Comparison of ENCODE assay signal across 26 cellular contexts in the genomic region with DNA sequence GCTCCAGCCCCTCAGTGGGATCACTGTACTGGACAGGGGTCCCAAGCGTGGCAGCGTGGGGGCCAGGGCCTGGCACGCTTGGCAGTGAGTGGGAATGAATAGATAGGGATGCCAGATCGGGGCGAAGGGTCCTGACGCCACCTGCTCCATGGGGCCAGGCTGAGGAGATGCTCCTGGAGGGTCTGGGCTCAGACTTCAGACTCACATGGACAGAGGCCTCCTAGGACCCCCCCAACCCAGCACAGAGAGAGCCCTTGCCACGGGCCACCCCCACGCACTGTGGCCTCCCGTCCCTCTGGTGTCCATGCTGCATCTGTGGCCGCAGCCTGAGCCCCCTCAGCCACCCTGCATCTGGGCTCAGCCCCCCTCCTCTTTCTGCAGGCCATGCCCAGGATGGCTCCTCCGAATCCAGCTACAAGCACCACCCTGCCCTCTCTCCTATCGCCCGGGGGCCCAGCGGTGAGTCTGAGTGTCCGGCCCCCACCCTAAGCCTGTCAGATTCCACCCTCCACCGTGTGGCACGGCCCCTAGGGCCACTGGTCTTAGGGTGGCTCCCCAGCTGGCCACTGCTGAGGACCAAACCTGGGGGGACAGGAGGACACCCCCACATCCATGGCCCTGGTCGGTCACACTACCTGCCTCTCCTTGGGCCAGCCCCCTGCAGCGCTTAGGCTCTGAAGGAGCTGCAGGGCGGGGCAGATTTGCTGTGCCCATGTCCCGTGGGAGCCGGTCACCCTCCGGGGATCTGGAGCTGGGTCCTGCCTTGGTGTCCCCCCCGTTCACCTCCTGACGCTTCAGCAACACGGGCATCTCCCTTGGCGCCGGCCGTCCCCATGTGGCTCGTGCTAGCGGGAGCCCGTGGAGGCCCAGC. TPM values are rescaled to one million over a fixed set of nuclear protein-coding genes. Genes with fewer than 3 reads are reported as not detected.
DNase-seq lines count a peak whose midpoint lies in the region; ATAC-seq and TF ChIP-seq lines count a peak whose summit lies in the region.
"Had no signal": no experiment of that assay in that cellular context is flagged by ENCODE, and none has a peak within 500 bp of the region (broad histone marks: within the 10 kb centered on the region; RNA-seq: fewer than 3 reads in every experiment).

No MANE protein-coding gene starts in this region.

- H3K9me3 ChIP-seq in mucosa of stomach (ENCODE audit: control insufficient read depth, low read length) (no peaks in the 10 kb centered on the region), transverse colon (no peaks in the 10 kb centered on the region), GM23248 (ENCODE audit: low read depth) (no peaks in the 10 kb centered on the region)
- H3K9me3 ChIP-seq: gastrocnemius medialis, neutrophil had no signal

- ATAC-seq in left cardiac atrium (no peak), HG02840 (IDR thresholded peaks at IDR 0.05; ENCODE audit: low FRiP score, unreplicated experiment) (no peak), GM19023 (IDR thresholded peaks at IDR 0.05; ENCODE audit: unreplicated experiment) (no peak)
- ATAC-seq: esophagus mucosa, gastrocnemius medialis, left colon, T-helper 17 cell had no signal

- no peak for TF ChIP-seq EP300 in transverse colon (IDR thresholded peaks at IDR 0.05; ENCODE audit: low read depth)

- no peak for TF ChIP-seq POLR2A in transverse colon (IDR thresholded peaks at IDR 0.05)

- H3K9ac ChIP-seq in mucosa of stomach (ENCODE audit: low read length) (peak overlapping the region; percentile 99), GM23248 (no peak overlapping the region)

- no peak overlapping the region for H3K4me2 ChIP-seq in GM23248 (ENCODE audit: unreplicated experiment)
- H3K4me2 ChIP-seq: PC-9 had no signal

- H3K4me3 ChIP-seq in H7 (ENCODE audit: insufficient read depth, low read depth, low read length) (no peak overlapping the region), mucosa of stomach (ENCODE audit: low read length) (peak overlapping the region; percentile 67), transverse colon (no peak overlapping the region), GM23248 (no peak overlapping the region)
- H3K4me3 ChIP-seq: gastrocnemius medialis, PC-9, SJCRH30 had no signal

- H2AFZ ChIP-seq in GM23248, result no peak overlapping the region
- H2AFZ ChIP-seq: PC-9 had no signal

- H3K27me3 ChIP-seq in H7 (ENCODE audit: control insufficient read depth, insufficient read depth, low read length), result no peaks in the 10 kb centered on the region
- no peaks in the 10 kb centered on the region for H3K27me3 ChIP-seq in mucosa of stomach (ENCODE audit: control insufficient read depth, insufficient read depth, low read length)
- no peaks in the 10 kb centered on the region for H3K27me3 ChIP-seq in transverse colon
- H3K27me3 ChIP-seq in GM23248 (replicated peaks; ENCODE audit: insufficient read depth), result peaks cover 4% of the 10 kb centered on the region; the same call in 1 of the 2 replicates
- H3K27me3 ChIP-seq: neutrophil, SJCRH30 had no signal

- H3K79me2 ChIP-seq in GM23248 (ENCODE audit: insufficient read depth), result no peaks in the 10 kb centered on the region

- 82% methylated on average over 32 of the region's 32 CpGs; no CpG with 5 or more reads in 1 of the 2 donors for WGBS in transverse colon (ENCODE audit: low coverage in 1 of 2), 2 donors
- WGBS in GM23248 (ENCODE audit: low coverage in 1 of 2, low lambda C conversion rate in 2 of 2, missing lambda C conversion rate in 2 of 2), 2 experiments, result 66 to 70% methylated on average over 28 to 32 of the region's 32 CpGs

- intact Hi-C loops in cardiac septum (cut with DNase I), result no loop called here
- intact Hi-C loops in left cardiac atrium (cut with DNase I), result no loop called here
- intact Hi-C loops in transverse colon (cut with DNase I; ENCODE audit: low total_unique reads), result no loop called here

- H3K36me3 ChIP-seq in H7 (replicated peaks; ENCODE audit: control insufficient read depth, insufficient read depth, low read length) (no peaks in the 10 kb centered on the region), mucosa of stomach (ENCODE audit: control insufficient read depth, insufficient read depth, low read length) (peaks cover 18% of the 10 kb centered on the region), transverse colon (no peaks in the 10 kb centered on the region), GM23248 (ENCODE audit: low read depth) (no peaks in the 10 kb centered on the region)
- H3K36me3 ChIP-seq: gastrocnemius medialis, neutrophil, SJCRH30 had no signal

- DNase-seq in cardiac septum (ENCODE audit: low spot score), result peak; percentile 74
- no peak for DNase-seq in left cardiac atrium
- peak; percentile 70 for DNase-seq in H7
- peak; percentile 5 for DNase-seq in transverse colon
- DNase-seq in GM23248, result no peak
- DNase-seq: activated naive CD8-positive, alpha-beta T cell treated with anti-CD3 and anti-CD28 coated beads, Interleukin-2, amount 10 ng/mL, durations not matched to agents 7 days and 5 days; CD4-positive, CD25-positive, alpha-beta regulatory T cell; DMS153; effector CD8-positive, alpha-beta T cell; GDM1; HCEC 1CT; NCI-H1048; NCI-H1930; PC-9; retina; SJCRH30; T-helper 17 cell had no signal

- no peak for TF ChIP-seq CTCF in transverse colon (IDR thresholded peaks at IDR 0.05)

- H4K20me1 ChIP-seq in GM23248 (ENCODE audit: insufficient read depth), result no peaks in the 10 kb centered on the region

- H3F3A ChIP-seq in GM23248 (ENCODE audit: insufficient read depth), result peaks cover 9% of the 10 kb centered on the region

- no peaks in the 10 kb centered on the region for H3K9me2 ChIP-seq in GM23248 (ENCODE audit: insufficient read depth)

- in situ Hi-C loops in transverse colon (cut with MboI; ENCODE audit: low pct_ligation_motif_present in 1 of 4, low pct_unique_long_range_greater_than_20kb in 1 of 4, low sequenced_read_pairs in 3 of 4) (no loop called here), GM23248 (cut with MboI) (no loop called here)

- H3K4me1 ChIP-seq in mucosa of stomach (ENCODE audit: control insufficient read depth, insufficient read depth, low read length), result peaks cover 24% of the 10 kb centered on the region
- no peaks in the 10 kb centered on the region for H3K4me1 ChIP-seq in transverse colon
- H3K4me1 ChIP-seq in GM23248 (ENCODE audit: insufficient read depth), result no peaks in the 10 kb centered on the region
- H3K4me1 ChIP-seq: gastrocnemius medialis, SJCRH30 had no signal

- H3K27ac ChIP-seq in transverse colon (no peak overlapping the region), GM23248 (no peak overlapping the region)
- H3K27ac ChIP-seq: gastrocnemius medialis, neutrophil, PC-9, SJCRH30 had no signal

RNA-seq across cellular contexts. Expression of gene MUC5AC, which starts 2.7 kb away (rescaled TPM):
- total RNA-seq in cardiac septum (not detected), left cardiac atrium (not detected), transverse colon (not detected)
- total RNA-seq in H7 (2014; rRNA removed; shearing (Covaris generic)), result not detected in 2 replicates
- not detected in 2 replicates for total RNA-seq in GM23248 (2014; rRNA removed; shearing (Covaris generic))
- polyA plus RNA-seq in GM23248 (2016; fragmentation: Nextera tagmentation; extraction: Ambion mirVana), result not detected in 2 replicates
- total RNA-seq: activated naive CD8-positive, alpha-beta T cell treated with anti-CD3 and anti-CD28 coated beads, Interleukin-2, amount 10 ng/mL, durations not matched to agents 7 days and 5 days; CD4-positive, CD25-positive, alpha-beta regulatory T cell; chondrocyte; esophagus mucosa; gastrocnemius medialis; HT1080; SJCRH30; T-helper 17 cell had no signal
- polyA plus RNA-seq: CD4-positive, CD25-positive, alpha-beta regulatory T cell had no signal

Comparison
In these comparisons a context has a peak if more than half of its experiments do, and no peak if none do; other contexts are left out.
1. DNase-seq: peak in cardiac septum (single experiment), H7 (single experiment) and transverse colon (single experiment); none in left cardiac atrium (single experiment) and GM23248 (single experiment).